ENCODE assay signal across 8 cellular contexts in the genomic region with DNA sequence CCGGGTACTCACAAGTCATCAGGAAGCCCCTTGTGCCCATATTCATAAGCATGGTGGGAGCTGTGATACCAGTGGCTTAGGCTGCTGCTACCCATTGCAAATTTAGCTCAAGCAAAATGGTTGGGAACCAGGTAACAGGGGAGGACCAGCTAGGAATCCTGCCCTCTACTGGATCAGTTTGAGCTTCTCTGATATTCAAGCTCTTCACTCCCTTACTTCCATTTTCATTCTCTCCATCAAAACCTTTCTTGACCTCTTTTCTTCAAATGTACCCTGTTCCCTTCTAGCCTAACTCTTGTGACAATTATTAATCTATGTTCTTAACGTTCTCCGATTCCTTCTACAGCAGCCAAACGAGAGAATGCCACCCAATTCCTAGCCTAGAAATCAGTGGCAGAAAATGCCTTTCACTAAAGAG. TPM values are rescaled to one million over a fixed set of nuclear protein-coding genes. Genes with fewer than 3 reads are reported as not detected.
A peak's percentile ranks its signal among the peaks of the same experiment; 100 is the strongest.
DNase-seq lines count a peak whose midpoint lies in the region; ATAC-seq and TF ChIP-seq lines count a peak whose summit lies in the region.

No MANE protein-coding gene starts in this region.

- DNase-seq in NCI-H1436 (lab: John Stamatoyannopoulos, UW) (peak; percentile 0), NCI-H1436 treated with DMSO at 0.1 percent for 48 hours (lab: John Stamatoyannopoulos, UW) (no peak), HFFc6 (peak; percentile 28), RPMI8226 (peak; percentile 74), chondrocyte (ENCODE audit: low spot score) (no peak), putamen (ENCODE audit: low spot score) (no peak)

- H3K27me3 Mint-ChIP-seq in HFFc6 (ENCODE audit: insufficient read depth) (no peaks in the 10 kb centered on the region; the same call in 1 of the 2 replicates), chondrocyte (ENCODE audit: low read depth) (no peaks in the 10 kb centered on the region), nephron (ENCODE audit: low read depth) (no peaks in the 10 kb centered on the region)

- no peak for ATAC-seq in GM19023 (IDR thresholded peaks at IDR 0.05; ENCODE audit: unreplicated experiment)

- H3K36me3 Mint-ChIP-seq in HFFc6 (ENCODE audit: low read depth): peaks cover 21% of the 10 kb centered on the region
- peaks cover 16% of the 10 kb centered on the region for H3K36me3 Mint-ChIP-seq in chondrocyte (ENCODE audit: low read depth)
- H3K36me3 Mint-ChIP-seq in nephron (ENCODE audit: low read depth): peaks cover 62% of the 10 kb centered on the region

- H3K9me3 Mint-ChIP-seq in HFFc6 (no peaks in the 10 kb centered on the region), chondrocyte (ENCODE audit: low read depth) (no peaks in the 10 kb centered on the region), nephron (no peaks in the 10 kb centered on the region)

- H3K4me3 Mint-ChIP-seq in HFFc6: no peak overlapping the region
- H3K4me3 Mint-ChIP-seq in chondrocyte (ENCODE audit: unreplicated experiment): no peak overlapping the region
- H3K4me3 Mint-ChIP-seq in nephron: no peak overlapping the region

- H3K4me1 Mint-ChIP-seq in HFFc6 (ENCODE audit: low read depth) (peaks cover 8% of the 10 kb centered on the region), chondrocyte (ENCODE audit: low read depth) (peaks cover 4% of the 10 kb centered on the region), nephron (no peaks in the 10 kb centered on the region)

- H3K27ac Mint-ChIP-seq in HFFc6: peak overlapping the region; percentile 32; the same call in 1 of the 2 replicates
- H3K27ac Mint-ChIP-seq in chondrocyte (ENCODE audit: unreplicated experiment): no peak overlapping the region
- H3K27ac Mint-ChIP-seq in nephron: peak overlapping the region in 1 of 3 experiments; percentile 13

- TF ChIP-seq CTCF in HFFc6 (IDR thresholded peaks at IDR 0.05): peak; percentile 79
- TF ChIP-seq CTCF in chondrocyte (IDR thresholded peaks at IDR 0.05): peak; percentile 75
- TF ChIP-seq CTCF in nephron (IDR thresholded peaks at IDR 0.05; ENCODE audit: unreplicated experiment in 3 of 3): peak; percentile 27 to 42 (median 28)

RNA-seq across cellular contexts. Expression of a gene that starts 9.7 kb away (rescaled TPM):
- 10 to 100 TPM; 68.4 to 89.6 (median 84.8) TPM for total RNA-seq in HFFc6 (2021; fragmentation: NEBNext Ultra II Directional; extraction: Animal tissue kit (Norgen Biotek cat#: 25700))
- 49.1 to 60.4 TPM (median 49.3 TPM) in 3 replicates for total RNA-seq in chondrocyte

RNA-seq across cellular contexts. Expression of a gene that starts 50.5 kb away (rescaled TPM):
- 1 to 10 TPM; 4.3 to 7.0 (median 6.3) TPM for total RNA-seq in HFFc6 (2021; fragmentation: NEBNext Ultra II Directional; extraction: Animal tissue kit (Norgen Biotek cat#: 25700))
- 8.0 to 9.6 TPM (median 8.6 TPM) in 3 replicates for total RNA-seq in chondrocyte

Comparison
In these comparisons a context has a peak if more than half of its experiments do, and no peak if none do; other contexts are left out.
1. DNase-seq: peak in NCI-H1436 (single experiment), HFFc6 (single experiment) and RPMI8226 (single experiment); none in NCI-H1436 treated with DMSO at 0.1 percent for 48 hours (single experiment), chondrocyte (single experiment) and putamen (single experiment).
2. CTCF ChIP-seq: peak in every context shown above with its lines; median percentile 79 in HFFc6; 75 in chondrocyte; 28 in nephron.